8 cellular contexts compared by ENCODE assay signal in the genomic region with DNA sequence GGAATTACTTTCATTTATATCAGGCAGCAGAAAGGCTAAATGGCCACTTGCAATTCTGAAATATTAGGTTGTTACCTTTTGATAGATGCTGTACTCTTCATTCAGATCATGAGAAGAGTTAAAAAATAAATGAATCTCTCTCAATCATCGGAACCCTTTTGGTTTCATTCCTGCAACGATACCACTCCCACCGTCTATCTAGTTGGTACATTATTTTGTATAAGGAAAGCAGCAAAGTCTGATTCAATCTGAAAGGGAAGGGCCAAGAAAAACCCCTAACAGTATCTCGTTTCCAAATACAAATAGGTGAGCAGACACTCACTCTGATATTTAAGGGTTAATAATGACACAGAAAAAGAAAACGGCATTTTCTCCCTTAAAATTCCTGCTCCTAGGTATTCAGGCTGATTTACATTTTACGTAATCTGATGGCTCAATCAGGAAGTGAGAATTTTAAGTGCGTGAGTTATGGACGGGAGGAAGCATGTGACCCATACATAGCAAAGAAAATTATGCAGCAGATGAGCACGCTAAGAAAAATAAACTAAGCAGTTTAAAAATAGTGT.
DNase-seq lines count a peak whose midpoint lies in the region; ATAC-seq, FAIRE-seq and TF ChIP-seq lines count a peak whose summit lies in the region.

No MANE protein-coding gene starts in this region.

- H3K36me3 Mint-ChIP-seq in Calu3 (ENCODE audit: insufficient read depth, unreplicated experiment), result peaks cover 57% of the 10 kb centered on the region

- H3K27ac Mint-ChIP-seq in Calu3 (ENCODE audit: unreplicated experiment), result peak overlapping the region; percentile 97

- H3K4me3 ChIP-seq in K562 (peak overlapping the region; percentile 25), HepG2 (replicated peaks in 1 of 3; ENCODE audit: insufficient read depth in 1 of 3, low read depth in 2 of 3, low read length in 3 of 3) (no peak overlapping the region), transverse colon (peak overlapping the region in 3 of 4 donors; percentile 22 to 57 (median 25))

- H3K27ac ChIP-seq in K562 (ENCODE audit: extremely low read depth, low read depth, low read length), result peak overlapping the region; percentile 93; the same call in 2 of the 3 replicates
- H3K27ac ChIP-seq in HepG2 (ENCODE audit: extremely low read length, insufficient read depth, low read length), result no peak overlapping the region
- H3K27ac ChIP-seq in transverse colon, result peak overlapping the region; percentile 77 to 85 (median 84)

- in situ Hi-C loops in K562 (cut with MboI), result no loop called here
- in situ Hi-C loops in HepG2 (cut with HindIII; ENCODE audit: extremely low pct_ligation_motif_present, low pct_unique_long_range_greater_than_20kb), result no loop called here
- in situ Hi-C loops in transverse colon (cut with MboI; ENCODE audit: low pct_ligation_motif_present in 1 of 4, low pct_unique_long_range_greater_than_20kb in 1 of 4, low sequenced_read_pairs in 3 of 4), result no loop called here

- DNase-seq in Calu3 (no peak), MV-4-11 (lab: John Stamatoyannopoulos, UW) (peak; percentile 57), K562 (ENCODE audit: extremely low read depth in 1 of 4, low spot score in 3 of 4) (peak in 2 of 4 experiments; percentile 56 to 67), HepG2 (ENCODE audit: low spot score) (no peak), transverse colon (no peak), mesenteric fat pad (ENCODE audit: low spot score) (no peak), retina (no peak)
- DNase-seq in activated CD4-positive, alpha-beta T cell treated with anti-CD3 and anti-CD28 coated beads, Interleukin-2, amount 50 U/mL, for 4 hours, result no peak

- H3K4me3 Mint-ChIP-seq in Calu3 (ENCODE audit: low read depth, unreplicated experiment), result peak overlapping the region; percentile 90

- FAIRE-seq in K562 (lab: Jason Lieb, UNC) (no peak), HepG2 (lab: Jason Lieb, UNC) (no peak)

- H3K9me3 Mint-ChIP-seq in Calu3 (ENCODE audit: low read depth, unreplicated experiment), result peaks cover 3% of the 10 kb centered on the region

- peak overlapping the region in 1 of 2 experiments; percentile 87; a peak in 2 of 4 replicates for H3K9ac ChIP-seq in K562 (ENCODE audit: insufficient read depth in 1 of 2, low read depth in 2 of 2, low read length in 2 of 2)
- H3K9ac ChIP-seq in HepG2 (ENCODE audit: insufficient read depth, low read depth, low read length), result no peak overlapping the region

- H3K9me1 ChIP-seq in K562 (ENCODE audit: control insufficient read depth, insufficient read depth, low read length), result no peaks in the 10 kb centered on the region

- H3K4me1 ChIP-seq in K562 (replicated peaks in 1 of 2; ENCODE audit: control insufficient read depth in 2 of 2, insufficient read depth in 2 of 2, low read length in 2 of 2), result peaks cover 0 to 18% of the 10 kb centered on the region in 2 experiments; a peak in 4 of 5 replicates
- peaks cover 89% of the 10 kb centered on the region for H3K4me1 ChIP-seq in HepG2 (ENCODE audit: insufficient read depth, low read length)
- peaks cover 9 to 58% (median 24%) of the 10 kb centered on the region in 4 donors for H3K4me1 ChIP-seq in transverse colon

- H3K4me1 Mint-ChIP-seq in Calu3 (ENCODE audit: low read depth, unreplicated experiment), result peaks cover 35% of the 10 kb centered on the region

- peak overlapping the region; percentile 65 for H3K4me2 ChIP-seq in K562 (ENCODE audit: insufficient read depth, low read length)
- no peak overlapping the region for H3K4me2 ChIP-seq in HepG2 (ENCODE audit: low read depth, low read length)

- H3K36me3 ChIP-seq in K562 (ENCODE audit: control insufficient read depth, insufficient read depth, low read length) (no peaks in the 10 kb centered on the region), HepG2 (replicated peaks in 1 of 2; ENCODE audit: control insufficient read depth in 1 of 2, insufficient read depth in 2 of 2, low read length in 2 of 2) (peaks cover 4 to 6% of the 10 kb centered on the region in 2 experiments; a peak in 3 of 5 replicates), transverse colon (no peaks in the 10 kb centered on the region)

- intact Hi-C loops in Calu3 (cut with micrococcal nuclease; ENCODE audit: unreplicated experiment), result loop anchor here (5.0 kb wide), 1 partner anchor 64 kb away; no protein-coding TSS in a partner anchor
- intact Hi-C loops in K562 (cut with micrococcal nuclease), result loop anchor here (2.0 kb wide), 2 partner anchors 17 to 31 kb away; no protein-coding TSS in a partner anchor
- intact Hi-C loops in HepG2 (cut with micrococcal nuclease; ENCODE audit: unreplicated experiment), result loop anchor here (5.0 kb wide), 1 partner anchor 54 kb away; no protein-coding TSS in a partner anchor
- intact Hi-C loops in transverse colon (cut with DNase I; ENCODE audit: low total_unique reads), result loop anchor here (5.0 kb wide), 1 partner anchor 1569 kb away; no protein-coding TSS in a partner anchor

- H3K27me3 ChIP-seq in K562 (ENCODE audit: control insufficient read depth in 2 of 2, insufficient read depth in 2 of 2, low read length in 2 of 2) (no peaks in the 10 kb centered on the region), HepG2 (ENCODE audit: control insufficient read depth in 1 of 2, insufficient read depth in 2 of 2, low read length in 2 of 2) (no peaks in the 10 kb centered on the region), transverse colon (no peaks in the 10 kb centered on the region)

- POLR2A ChIA-PET in K562 (lab: Yijun Ruan, JAX), result interaction anchor here (1.7 to 1.8 kb wide), 2 partner anchors 13 to 16 kb away, joined by 5 to 7 read pairs; no protein-coding TSS in a partner anchor
- POLR2A ChIA-PET in HepG2 (lab: Yijun Ruan, JAX), result no interaction called here

- H3K9me3 ChIP-seq in K562 (replicated peaks; ENCODE audit: control insufficient read depth, insufficient read depth, low read depth, low read length) (no peaks in the 10 kb centered on the region), HepG2 (ENCODE audit: low read length) (no peaks in the 10 kb centered on the region), transverse colon (no peaks in the 10 kb centered on the region)

- H3K27me3 Mint-ChIP-seq in Calu3 (ENCODE audit: unreplicated experiment), result no peaks in the 10 kb centered on the region

- TF ChIP-seq RAD21 in K562 (CRISPR knock-in tag; conservative IDR thresholded peaks at IDR 0.05 in 1 of 2, IDR thresholded peaks at IDR 0.05 in 1 of 2) (no peak), HepG2 (CRISPR knock-in tag; IDR thresholded peaks at IDR 0.05) (no peak)

- no peak for TF ChIP-seq CTCF in Calu3 (IDR thresholded peaks at IDR 0.05; ENCODE audit: unreplicated experiment)
- TF ChIP-seq CTCF in K562 (IDR thresholded peaks at IDR 0.05 in 2 of 3, conservative IDR thresholded peaks at IDR 0.05 in 1 of 3; ENCODE audit: insufficient read depth in 2 of 3, low read depth in 1 of 3, low read length in 3 of 3), result no peak
- TF ChIP-seq CTCF in HepG2 (CRISPR knock-in tag; IDR thresholded peaks at IDR 0.05), result no peak
- no peak for TF ChIP-seq CTCF in transverse colon (IDR thresholded peaks at IDR 0.05)

- H2AFZ ChIP-seq in K562 (ENCODE audit: low read depth, low read length) (peak overlapping the region; percentile 97), HepG2 (ENCODE audit: low read length) (no peak overlapping the region)

- TF ChIP-seq POLR2A in K562 (conservative IDR thresholded peaks at IDR 0.05) (no peak), HepG2 (IDR thresholded peaks at IDR 0.05; ENCODE audit: insufficient read depth in 1 of 2, low read depth in 2 of 2, low read length in 2 of 2) (no peak), transverse colon (IDR thresholded peaks at IDR 0.05) (peak; percentile 23)

- under 1% methylated on average over 9 of the region's 9 CpGs for WGBS in K562 (ENCODE audit: insufficient coverage, low coverage, missing lambda C conversion rate)
- whole genome bisulfite sequencing in HepG2 (ENCODE audit: low lambda C conversion rate), result 88% methylated on average over 9 of the region's 9 CpGs
- WGBS in transverse colon (ENCODE audit: low coverage in 1 of 2), 2 donors, result 8 to 13% methylated on average over 9 of the region's 9 CpGs

- H3K79me2 ChIP-seq in K562 (ENCODE audit: control insufficient read depth, insufficient read depth, low read length) (peaks cover 3% of the 10 kb centered on the region; the same call in 1 of the 3 replicates), HepG2 (ENCODE audit: insufficient read depth, low read length) (peaks cover 51% of the 10 kb centered on the region)

- no peak; the same call in 1 of the 2 replicates for TF ChIP-seq EP300 in K562 (IDR thresholded peaks at IDR 0.05; ENCODE audit: low read length)
- no peak for TF ChIP-seq EP300 in HepG2 (IDR thresholded peaks at IDR 0.05; ENCODE audit: low read depth in 2 of 2, low read length in 2 of 2)
- TF ChIP-seq EP300 in HepG2 (CRISPR knock-in tag; IDR thresholded peaks at IDR 0.05; ENCODE audit: borderline replicate concordance), result no peak
- TF ChIP-seq EP300 in transverse colon (IDR thresholded peaks at IDR 0.05; ENCODE audit: low read depth), result no peak

- peak; percentile 34 for ATAC-seq in K562
- ATAC-seq in HepG2, result no peak

- BruUV-seq in Calu3 (replicated peaks; lab: Mats Ljungman, UMichigan) (no TSS peak), K562 (replicated peaks; lab: Mats Ljungman, UMichigan) (no TSS peak), HepG2 (replicated peaks; lab: Mats Ljungman, UMichigan) (no TSS peak)

- no peaks in the 10 kb centered on the region for H4K20me1 ChIP-seq in K562 (replicated peaks; ENCODE audit: control insufficient read depth, insufficient read depth, low read length)
- H4K20me1 ChIP-seq in HepG2 (ENCODE audit: insufficient read depth, low read length), result no peaks in the 10 kb centered on the region; the same call in none of the 2 replicates

- CTCF ChIA-PET in Calu3 (lab: Charles Lee), result interaction anchor here (1.2 to 1.8 kb wide), 3 partner anchors 17 to 53 kb away, joined by 4 to 8 read pairs (median 7); no protein-coding TSS in a partner anchor
- CTCF ChIA-PET in K562 (lab: Yijun Ruan, JAX; ENCODE audit: low intra/inter-chr PET ratio), result no interaction called here
- CTCF ChIA-PET in HepG2 (lab: Yijun Ruan, JAX; ENCODE audit: low intra/inter-chr PET ratio, low total read pairs), result no interaction called here

TF ChIP-seq in K562, 482 proteins besides CTCF, POLR2A, EP300 and RAD21 (continues in another document):
- TF ChIP-seq, protein P1, sequence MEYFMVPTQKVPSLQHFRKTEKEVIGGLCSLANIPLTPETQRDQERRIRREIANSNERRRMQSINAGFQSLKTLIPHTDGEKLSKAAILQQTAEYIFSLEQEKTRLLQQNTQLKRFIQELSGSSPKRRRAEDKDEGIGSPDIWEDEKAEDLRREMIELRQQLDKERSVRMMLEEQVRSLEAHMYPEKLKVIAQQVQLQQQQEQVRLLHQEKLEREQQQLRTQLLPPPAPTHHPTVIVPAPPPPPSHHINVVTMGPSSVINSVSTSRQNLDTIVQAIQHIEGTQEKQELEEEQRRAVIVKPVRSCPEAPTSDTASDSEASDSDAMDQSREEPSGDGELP (CRISPR knock-in tag; IDR thresholded peaks at IDR 0.05; ENCODE audit: borderline replicate concordance), result no peak

TF ChIP-seq in HepG2, 621 proteins besides CTCF, POLR2A, EP300 and RAD21:
- TF ChIP-seq ZNF652 (CRISPR knock-in tag; IDR thresholded peaks at IDR 0.05; ENCODE audit: borderline replicate concordance, low read depth), result peak; percentile 54; the same call in 1 of the 2 replicates
- TF ChIP-seq NFYC (CRISPR knock-in tag; IDR thresholded peaks at IDR 0.05), result no peak
TF ChIP-seq in HepG2: peak in this region for 1.

Comparison
In these comparisons a context has a peak if more than half of its experiments do, and no peak if none do; other contexts are left out.
1. H3K4me3 ChIP-seq: peak in K562 (single experiment) and transverse colon (3 of 4); none in HepG2 (0 of 3).